8 cellular contexts compared by ENCODE assay signal in the genomic region with DNA sequence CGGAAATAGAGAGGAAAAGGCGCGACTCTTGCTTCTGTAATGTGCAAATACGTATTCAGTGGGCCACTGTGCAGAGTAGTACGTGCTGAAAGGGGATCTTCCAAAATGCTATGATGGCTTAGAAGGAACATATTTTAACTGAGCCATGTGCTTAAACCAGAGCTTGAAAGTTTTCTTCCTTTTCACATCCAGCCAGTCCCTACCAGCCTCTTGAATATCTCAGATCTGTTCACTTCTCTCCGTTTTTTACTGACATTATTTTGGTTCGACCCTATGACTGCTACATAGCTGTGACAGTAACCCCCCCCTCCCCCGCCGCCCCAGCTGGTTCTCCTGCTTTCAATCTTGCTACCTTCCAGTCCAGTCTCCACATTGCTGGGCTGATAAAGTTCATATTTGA. TPM values are rescaled to one million over a fixed set of nuclear protein-coding genes. Genes with fewer than 3 reads are reported as not detected.
DNase-seq lines count a peak whose midpoint lies in the region; ATAC-seq, FAIRE-seq and TF ChIP-seq lines count a peak whose summit lies in the region.

No MANE protein-coding gene starts in this region.

- H3K9ac ChIP-seq in endodermal cell (ENCODE audit: extremely low read depth, low read length, poor library complexity, severe bottlenecking) (peak overlapping the region; percentile 56), trophoblast cell (ENCODE audit: low read length) (peak overlapping the region; percentile 41)

- no peak overlapping the region for H2BK5ac ChIP-seq in trophoblast cell (ENCODE audit: low read depth, low read length, poor library complexity)

- no peaks in the 10 kb centered on the region for H3K36me3 Mint-ChIP-seq in endodermal cell (ENCODE audit: low read depth)

- no peak overlapping the region for H3K18ac ChIP-seq in trophoblast cell (ENCODE audit: low read length)

- no peaks in the 10 kb centered on the region for H3K36me3 ChIP-seq in endodermal cell (ENCODE audit: control insufficient read depth, insufficient read depth, low read length)
- H3K36me3 ChIP-seq in trophoblast cell (ENCODE audit: control insufficient read depth in 1 of 2, insufficient read depth in 2 of 2, low read length in 2 of 2), result no peaks in the 10 kb centered on the region
- H3K36me3 ChIP-seq in pancreas, result no peaks in the 10 kb centered on the region

- H3K27ac Mint-ChIP-seq in endodermal cell, result peak overlapping the region; percentile 49

- no peak overlapping the region for H4K8ac ChIP-seq in trophoblast cell (ENCODE audit: low read depth, low read length)

- H3K4me1 ChIP-seq in endodermal cell (ENCODE audit: control insufficient read depth, insufficient read depth, low read length), result no peaks in the 10 kb centered on the region
- peaks cover 6 to 9% of the 10 kb centered on the region in 2 experiments for H3K4me1 ChIP-seq in trophoblast cell (ENCODE audit: control insufficient read depth in 1 of 2, insufficient read depth in 2 of 2, low read length in 2 of 2)
- peaks cover 4 to 15% (median 6%) of the 10 kb centered on the region in 3 donors for H3K4me1 ChIP-seq in pancreas

- no peak overlapping the region for H3K27ac ChIP-seq in endodermal cell (ENCODE audit: low read depth, low read length)
- no peak overlapping the region for H3K27ac ChIP-seq in trophoblast cell (ENCODE audit: low read depth, low read length)
- H3K27ac ChIP-seq in pancreas, result no peak overlapping the region

- H3K79me2 ChIP-seq in trophoblast cell (ENCODE audit: control insufficient read depth, insufficient read depth, low read length, poor library complexity), result peaks cover 3% of the 10 kb centered on the region

- peak overlapping the region; percentile 74 for H3K4me2 ChIP-seq in trophoblast cell (ENCODE audit: low read length)

- no peaks in the 10 kb centered on the region for H3K9me3 Mint-ChIP-seq in endodermal cell

- H3K27me3 Mint-ChIP-seq in endodermal cell (ENCODE audit: insufficient read depth), result no peaks in the 10 kb centered on the region

- no peak overlapping the region for H3K14ac ChIP-seq in trophoblast cell (ENCODE audit: low read length)

- H3K4me3 ChIP-seq in GM08714 (ENCODE audit: low read length) (peak overlapping the region; percentile 66), endodermal cell (ENCODE audit: low read length) (peak overlapping the region; percentile 99), trophoblast cell (ENCODE audit: low read depth, low read length) (peak overlapping the region; percentile 71), pancreas (peak overlapping the region in 1 of 4 donors; percentile 79)

- H3K79me1 ChIP-seq in trophoblast cell (ENCODE audit: low read length), result peaks cover 5% of the 10 kb centered on the region

- H2AK5ac ChIP-seq in trophoblast cell (ENCODE audit: low read length), result no peak overlapping the region

- H2BK12ac ChIP-seq in trophoblast cell (ENCODE audit: low read length), result no peak overlapping the region

- H4K91ac ChIP-seq in trophoblast cell (ENCODE audit: low read depth, low read length), result no peak overlapping the region

- DNase-seq in OCI-M1 (lab: John Stamatoyannopoulos, UW) (peak; percentile 70), endodermal cell (no peak), trophoblast cell (no peak), pancreas (no peak), NCI-H2171 (lab: John Stamatoyannopoulos, UW) (no peak)
- DNase-seq in activated CD8-positive, alpha-beta memory T cell treated with anti-CD3 and anti-CD28 coated beads, Interleukin-2, amount 50 U/mL, for 4 hours, result no peak
- DNase-seq in activated CD4-positive, alpha-beta T cell treated with anti-CD3 and anti-CD28 coated beads, Interleukin-2, amount 50 U/mL, for 48 hours, result no peak

- WGBS in endodermal cell (ENCODE audit: insufficient coverage in 1 of 2, insufficient read length in 1 of 2), 2 experiments, result 0 to 1% methylated on average over 7 to 9 of the region's 9 CpGs
- WGBS in trophoblast cell (ENCODE audit: extremely low coverage, insufficient coverage, insufficient read length), result no CpG with 5 or more reads among the region's 9 CpGs
- 3 to 4% methylated on average over 9 of the region's 9 CpGs for WGBS in pancreas, 2 donors

- no peaks in the 10 kb centered on the region for H3K27me3 ChIP-seq in endodermal cell (ENCODE audit: control insufficient read depth, insufficient read depth, low read length, poor library complexity, severe bottlenecking)
- H3K27me3 ChIP-seq in trophoblast cell (ENCODE audit: insufficient read depth, low read length), result no peaks in the 10 kb centered on the region
- no peaks in the 10 kb centered on the region for H3K27me3 ChIP-seq in pancreas

- H2BK120ac ChIP-seq in trophoblast cell (ENCODE audit: insufficient read depth, low read length, poor library complexity), result no peak overlapping the region

- peaks cover 21% of the 10 kb centered on the region for H3K4me1 Mint-ChIP-seq in endodermal cell

- ATAC-seq in pancreas, result no peak

- no peak overlapping the region for H2AFZ ChIP-seq in trophoblast cell (ENCODE audit: insufficient read depth, low read length, poor library complexity)

- peak overlapping the region; percentile 93 for H3K4me3 Mint-ChIP-seq in endodermal cell

- no peak for FAIRE-seq in pancreas (lab: Jason Lieb, UNC)

- H3K4ac ChIP-seq in trophoblast cell (ENCODE audit: low read depth, low read length), result no peak overlapping the region

- H3K9me3 ChIP-seq in endodermal cell (ENCODE audit: control insufficient read depth, low read length) (no peaks in the 10 kb centered on the region), trophoblast cell (ENCODE audit: insufficient read depth, low read depth, low read length) (no peaks in the 10 kb centered on the region), pancreas (no peaks in the 10 kb centered on the region)

- no peak overlapping the region for H3K23ac ChIP-seq in trophoblast cell (ENCODE audit: low read length)

- TF ChIP-seq CTCF in endodermal cell (conservative IDR thresholded peaks at IDR 0.05), result no peak
- no peak for TF ChIP-seq CTCF in pancreas (IDR thresholded peaks at IDR 0.05)

- no peak overlapping the region for H4K12ac ChIP-seq in trophoblast cell (ENCODE audit: low read depth, low read length)

- intact Hi-C loops in pancreas (cut with DNase I), result loop anchor here in 2 of 3 donors (10.0 kb wide), 3 partner anchors 343 to 913 kb away; no protein-coding TSS in a partner anchor

RNA-seq across cellular contexts. Expression of a gene that starts 0.6 kb away (rescaled TPM):
- total RNA-seq in endodermal cell (10 to 100 TPM; 14.4 to 24.1 TPM), pancreas (under 1 TPM in 5 of 6 donors, not detected in 1; 0.16 to 0.89 (median 0.46) TPM)
- 18.7 TPM for polyA plus RNA-seq in endodermal cell (2013, experiment 1 of 2)
- polyA plus RNA-seq in endodermal cell (2013, experiment 2 of 2), result 18.3 TPM
- polyA plus RNA-seq in trophoblast cell (2013), result 8.8 and 9.1 TPM in 2 replicates
- polyA plus RNA-seq in pancreas, result under 1 TPM; 0.11 to 0.33 TPM

RNA-seq across cellular contexts. Expression of a gene that starts 1.9 kb away (rescaled TPM):
- 100 to 1,000 TPM in 1 of 2 donors, 10 to 100 TPM in 1; 76.8 to 107 TPM for total RNA-seq in endodermal cell
- 67.8 TPM for polyA plus RNA-seq in endodermal cell (2013, experiment 1 of 2)
- 60.5 TPM for polyA plus RNA-seq in endodermal cell (2013, experiment 2 of 2)
- 40.1 and 40.7 TPM in 2 replicates for polyA plus RNA-seq in trophoblast cell (2013)
- total RNA-seq in pancreas, result 10 to 100 TPM; 15.3 to 37.8 (median 22.3) TPM
- polyA plus RNA-seq in pancreas, result 10 to 100 TPM in 1 of 2 donors, 1 to 10 TPM in 1; 7.9 to 24.7 TPM

Comparison
In these comparisons a context has a peak if more than half of its experiments do, and no peak if none do; other contexts are left out.
1. RNA of a gene that starts 0.6 kb away (total RNA-seq): 14.4 to 24.1 TPM in endodermal cell; 0.16 to 0.89 TPM in pancreas; every median in the first group is over 4 times any median in the second.